Comparison of ENCODE assay signal across 8 cellular contexts in the genomic region with DNA sequence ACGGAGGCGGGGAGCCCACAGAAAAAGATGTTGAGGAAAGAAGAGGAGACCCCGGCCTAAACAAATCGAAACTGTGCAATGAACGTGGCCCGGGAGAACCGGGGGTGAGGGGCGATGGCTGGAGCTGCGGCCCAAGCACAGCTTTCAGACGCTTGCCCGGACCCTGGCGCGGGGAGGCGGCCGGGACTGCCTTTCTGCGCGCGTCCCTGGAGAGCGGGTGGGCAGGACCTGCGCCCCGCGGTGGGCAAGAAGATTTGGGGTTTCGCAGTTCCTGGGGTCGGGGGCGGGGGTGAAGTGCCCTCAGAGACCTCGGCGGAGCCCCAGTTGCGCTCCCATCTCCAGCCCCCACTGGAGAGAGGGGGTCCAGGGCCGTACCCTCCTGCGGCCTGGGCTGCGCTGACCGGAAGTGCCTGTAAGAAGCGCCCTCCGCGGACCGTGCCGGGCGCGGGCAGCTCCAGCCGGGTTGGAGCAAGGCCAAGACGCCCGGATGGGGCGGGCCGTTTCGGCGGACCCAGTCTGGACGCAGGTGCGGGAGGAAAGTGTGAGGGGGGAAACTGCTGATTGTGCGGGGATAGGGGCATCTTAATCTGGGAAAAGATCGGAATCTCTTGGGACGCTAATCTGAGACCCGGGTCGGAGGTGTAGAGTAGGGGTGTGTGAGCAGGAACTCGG. TPM values are rescaled to one million over a fixed set of nuclear protein-coding genes. Genes with fewer than 3 reads are reported as not detected.
DNase-seq lines count a peak whose midpoint lies in the region; ATAC-seq and TF ChIP-seq lines count a peak whose summit lies in the region.

No MANE protein-coding gene starts in this region.

- H3K4me1 ChIP-seq in right cardiac atrium (ENCODE audit: control insufficient read depth, insufficient read depth, low read length) (peaks cover 5% of the 10 kb centered on the region), psoas muscle (no peaks in the 10 kb centered on the region)

- H3K27ac ChIP-seq in right cardiac atrium (ENCODE audit: low read length) (no peak overlapping the region), psoas muscle (peak overlapping the region; percentile 58)

- H3K4me3 ChIP-seq in right cardiac atrium (ENCODE audit: low read length) (peak overlapping the region; percentile 31), psoas muscle (peak overlapping the region; percentile 78)

- no peaks in the 10 kb centered on the region for H3K36me3 ChIP-seq in psoas muscle (ENCODE audit: insufficient read depth in 1 of 2, low read depth in 1 of 2)

- H3K27me3 ChIP-seq in right cardiac atrium (ENCODE audit: control insufficient read depth, insufficient read depth) (peaks cover 2% of the 10 kb centered on the region), psoas muscle (ENCODE audit: insufficient read depth in 3 of 3, low read length in 2 of 3) (peaks cover 0 to 77% (median 16%) of the 10 kb centered on the region in 3 donors)

- H3K9me3 ChIP-seq in right cardiac atrium (ENCODE audit: control insufficient read depth, low read length) (no peaks in the 10 kb centered on the region), psoas muscle (no peaks in the 10 kb centered on the region)

- ATAC-seq in SK-N-SH treated with all-trans-retinoic acid at 6 μM for 48 hours = peak; percentile 16; the same call in 1 of the 3 replicates
- ATAC-seq in right cardiac atrium = peak in 1 of 2 donors; percentile 20
- ATAC-seq in psoas muscle = peak; percentile 74 to 90 (median 86)
- no peak for ATAC-seq in GM18907 (IDR thresholded peaks at IDR 0.05; ENCODE audit: unreplicated experiment)
- ATAC-seq in GM18861 (IDR thresholded peaks at IDR 0.05; ENCODE audit: unreplicated experiment) = no peak

- peak; percentile 37 for DNase-seq in Daoy (ENCODE audit: low read depth)
- DNase-seq in right cardiac atrium = no peak
- peak; percentile 67 to 75 for DNase-seq in psoas muscle
- no peak for DNase-seq in cerebellum (ENCODE audit: low spot score)
- no peak for DNase-seq in germinal center (ENCODE audit: low spot score)

- intact Hi-C loops in right cardiac atrium (cut with DNase I) = no loop called here
- intact Hi-C loops in psoas muscle (cut with DNase I) = no loop called here

- no peak for TF ChIP-seq CTCF in psoas muscle (IDR thresholded peaks at IDR 0.05)

- 1% methylated on average over 54 of the region's 54 CpGs for WGBS in right cardiac atrium
- 1% methylated on average over 41 to 54 of the region's 54 CpGs for WGBS in psoas muscle, 3 donors

TF ChIP-seq in SK-N-SH treated with all-trans-retinoic acid at 6 μM for 48 hours, 23 proteins besides CTCF, POLR2A, EP300 and RAD21:
- TF ChIP-seq BACH2 (CRISPR knock-in tag; IDR thresholded peaks at IDR 0.05; ENCODE audit: borderline replicate concordance) = no peak

RNA-seq across cellular contexts. Expression of a gene that starts 11.6 kb away (rescaled TPM):
- 1.8 and 3.2 TPM in 2 replicates for total RNA-seq in Daoy (2014; rRNA removed; shearing (Covaris generic))
- total RNA-seq in right cardiac atrium = not detected
- polyA plus RNA-seq in right cardiac atrium = not detected
- total RNA-seq in psoas muscle = 1 to 10 TPM; 1.1 to 9.5 (median 4.8) TPM
- polyA plus RNA-seq in psoas muscle = under 1 TPM; 0.70 to 0.89 (median 0.71) TPM
- total RNA-seq in cerebellum = 5.4 TPM

Comparison
In these comparisons a context has a peak if more than half of its experiments do, and no peak if none do; other contexts are left out.
1. DNase-seq: peak in Daoy (single experiment) and psoas muscle (2 of 2); none in right cardiac atrium (0 of 3), cerebellum (single experiment) and germinal center (single experiment).
2. ATAC-seq: peak in SK-N-SH treated with all-trans-retinoic acid at 6 μM for 48 hours (single experiment) and psoas muscle (4 of 4); none in GM18907 (single experiment) and GM18861 (single experiment).